Comparison of ENCODE assay signal across 25 cellular contexts in the genomic region with DNA sequence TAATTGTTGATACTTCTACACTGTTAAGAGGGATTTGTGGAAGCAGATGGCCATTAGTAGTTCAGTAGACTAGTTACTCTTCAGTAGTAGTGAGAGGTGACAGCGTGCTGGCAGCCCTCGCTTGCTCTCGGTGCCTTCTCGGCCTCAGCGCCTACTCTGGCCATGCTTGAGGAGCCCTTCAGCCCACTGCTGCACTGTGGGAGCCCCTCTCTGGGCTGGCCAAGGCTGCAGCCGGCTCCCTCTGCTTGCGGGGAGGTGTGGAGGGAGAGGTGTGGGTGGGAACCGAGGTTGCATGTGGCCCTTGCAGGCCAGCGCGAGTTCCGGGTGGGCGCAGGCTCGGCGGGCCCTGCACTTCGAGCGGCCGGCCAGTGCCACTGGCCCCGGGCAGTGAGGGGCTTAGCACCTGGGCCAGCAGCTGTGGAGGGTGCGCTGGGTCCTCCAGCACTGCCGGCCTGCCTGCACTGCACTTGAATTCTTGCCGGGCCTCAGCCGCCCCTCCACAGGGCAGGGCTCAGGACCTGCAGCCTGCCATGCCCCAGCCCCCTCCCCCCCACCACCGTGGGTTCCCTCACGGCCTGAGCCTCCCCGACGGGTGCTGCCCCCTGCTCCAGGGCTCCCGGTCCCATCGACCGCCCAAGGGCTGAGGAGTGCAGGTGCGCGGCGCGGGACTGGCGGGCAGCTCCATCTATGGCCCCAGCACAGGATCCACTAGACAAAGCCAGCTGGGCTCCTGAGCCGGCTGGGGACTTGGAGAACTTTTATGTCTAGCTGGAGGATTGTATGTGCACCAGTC.
"Had no signal": no experiment of that assay in that cellular context is flagged by ENCODE, and none has a peak within 500 bp of the region (broad histone marks: within the 10 kb centered on the region; RNA-seq: fewer than 3 reads in every experiment).

No MANE protein-coding gene starts in this region.

- H2AFZ ChIP-seq: hepatocyte had no signal

- FAIRE-seq: colon, endothelial cell of umbilical vein, frontal cortex had no signal

- H3K4me3 Mint-ChIP-seq: immature natural killer cell, mesothelial cell of epicardium had no signal

- H3K9me3 ChIP-seq: lower lobe of right lung, mucosa of descending colon had no signal

- H3K4me1 Mint-ChIP-seq: immature natural killer cell, mesothelial cell of epicardium had no signal

- H3K27ac Mint-ChIP-seq: immature natural killer cell, mesothelial cell of epicardium had no signal

- H3K79me2 ChIP-seq: hepatocyte had no signal

- DNase-seq: dermis blood vessel endothelial cell; dorsolateral prefrontal cortex; effector CD4-positive, alpha-beta T cell; effector memory CD4-positive, alpha-beta T cell; foreskin keratinocyte; heart left ventricle; hypothalamus; immature natural killer cell; islet precursor cell; kidney; kidney glomerular epithelial cell; left colon; left ventricle myocardium inferior; lower lobe of right lung; mesenchymal stem cell; mucosa of descending colon had no signal

- H3K27me3 ChIP-seq: dorsolateral prefrontal cortex, esophagus muscularis mucosa, foreskin keratinocyte, gastroesophageal sphincter, heart left ventricle, hepatocyte had no signal

- H3K36me3 ChIP-seq: lower lobe of right lung had no signal

- ATAC-seq: foreskin keratinocyte, gastroesophageal sphincter, heart left ventricle, left colon, left lobe of liver, lower lobe of right lung, mucosa of descending colon had no signal

- H3K4me1 ChIP-seq: esophagus muscularis mucosa, foreskin keratinocyte, gastroesophageal sphincter, lower lobe of right lung had no signal

- H3K4me3 ChIP-seq: coronary artery, dorsolateral prefrontal cortex, esophagus muscularis mucosa, gastroesophageal sphincter, heart left ventricle, hepatocyte, left ventricle myocardium inferior, lower lobe of right lung, mucosa of descending colon had no signal

- H3K4me2 ChIP-seq: hepatocyte had no signal

- H3K27ac ChIP-seq: coronary artery, dorsolateral prefrontal cortex, esophagus muscularis mucosa, foreskin keratinocyte, gastroesophageal sphincter, heart left ventricle, hepatocyte, left ventricle myocardium inferior, lower lobe of right lung had no signal
